ENCODE assay signal across 13 cellular contexts in the genomic region with DNA sequence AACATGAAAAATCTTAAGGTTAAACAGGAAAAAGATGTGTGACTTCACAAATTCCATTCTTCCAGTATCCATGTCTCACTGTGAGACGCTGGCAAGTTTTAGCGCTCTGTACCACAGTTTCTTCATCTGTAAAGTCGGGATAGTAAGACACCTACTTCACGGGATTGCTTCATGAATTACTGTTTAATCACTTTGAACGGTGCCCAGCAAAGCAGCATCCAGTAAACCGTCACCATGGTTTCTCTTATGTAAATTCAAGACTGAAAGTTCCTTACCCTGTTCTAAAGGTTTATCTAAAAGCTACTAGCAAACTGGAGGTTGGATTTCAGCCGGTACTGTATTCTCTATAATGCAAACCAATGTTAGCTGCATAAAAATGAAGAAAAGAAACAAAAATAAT. TPM values are rescaled to one million over a fixed set of nuclear protein-coding genes. Genes with fewer than 3 reads are reported as not detected.
DNase-seq lines count a peak whose midpoint lies in the region; ATAC-seq and TF ChIP-seq lines count a peak whose summit lies in the region.
"Had no signal": no experiment of that assay in that cellular context is flagged by ENCODE, and none has a peak within 500 bp of the region (broad histone marks: within the 10 kb centered on the region; RNA-seq: fewer than 3 reads in every experiment).

No MANE protein-coding gene starts in this region.

- no peak overlapping the region for H3K56ac ChIP-seq in H9 (ENCODE audit: insufficient read length, low read depth, low read length)

- intact Hi-C loops in thyroid gland (cut with DNase I), result no loop called here

- no peak for DNase-seq in activated T-cell treated with anti-CD3 and anti-CD28 coated beads, Interleukin-2, amount 50 U/mL, for 72 hours
- no peak for DNase-seq in activated T-cell treated with anti-CD3 and anti-CD28 coated beads, Interleukin-2, amount 50 U/mL, for 48 hours
- DNase-seq in GM12865 (ENCODE audit: low read depth), result peak; percentile 32
- no peak for DNase-seq in T-helper 2 cell treated with Interferon-gamma antibody and Interleukin-4, amounts not matched to agents 5 μg/mL and 100 μg/mL, for 36 hours (ENCODE audit: low spot score)
- DNase-seq in memory B cell (ENCODE audit: low spot score in 2 of 2), result no peak
- DNase-seq in H9, result no peak
- no peak for DNase-seq in thyroid gland
- DNase-seq: DMS 273 treated with DMSO at 0.1 percent for 48 hours; NCI-H1092; NCI-H226; NCI-H69; NK-92 treated with Interleukin-12 subunit alpha and Interleukin-12 subunit beta, amount 100 ng/mL, for 24 hours; PC-3 had no signal

- no peak overlapping the region for H3K18ac ChIP-seq in H9 (ENCODE audit: insufficient read length, low read depth, low read length)

- no peaks in the 10 kb centered on the region for H3K23me2 ChIP-seq in H9 (ENCODE audit: insufficient read length, low read depth, low read length, poor library complexity, severe bottlenecking)

- peaks cover 2% of the 10 kb centered on the region in 2 donors for H3K36me3 Mint-ChIP-seq in activated T-cell treated with anti-CD3 and anti-CD28 coated beads, Interleukin-2, amount 50 U/mL, for 72 hours (ENCODE audit: insufficient read depth in 2 of 2)
- peaks cover 13% of the 10 kb centered on the region for H3K36me3 Mint-ChIP-seq in T-helper 2 cell treated with Interferon-gamma antibody and Interleukin-4, amounts not matched to agents 5 μg/mL and 100 μg/mL, for 36 hours (ENCODE audit: low read depth)
- H3K36me3 Mint-ChIP-seq in memory B cell, result peaks cover 8% of the 10 kb centered on the region
- peaks cover 8 to 37% (median 26%) of the 10 kb centered on the region in 3 experiments for H3K36me3 Mint-ChIP-seq in H9 (ENCODE audit: insufficient read depth in 1 of 3, low read depth in 3 of 3)

- H3K9me3 ChIP-seq in H9 (ENCODE audit: control insufficient read depth, low read depth, low read length) (peaks cover 8% of the 10 kb centered on the region), thyroid gland (no peaks in the 10 kb centered on the region)

- H3K4me2 ChIP-seq in H9 (ENCODE audit: insufficient read depth, insufficient read length, low read length), result no peak overlapping the region

- no peaks in the 10 kb centered on the region; the same call in 1 of the 2 replicates for H3K4me1 ChIP-seq in H9 (ENCODE audit: insufficient read depth, low read length)
- peaks cover 0 to 4% of the 10 kb centered on the region in 2 donors for H3K4me1 ChIP-seq in thyroid gland

- no peak overlapping the region for H2BK15ac ChIP-seq in H9 (ENCODE audit: low read depth, low read length)

- H3K27ac Mint-ChIP-seq in activated T-cell treated with anti-CD3 and anti-CD28 coated beads, Interleukin-2, amount 50 U/mL, for 72 hours, result peak overlapping the region; percentile 75
- H3K27ac Mint-ChIP-seq in T-helper 2 cell treated with Interferon-gamma antibody and Interleukin-4, amounts not matched to agents 5 μg/mL and 100 μg/mL, for 36 hours, result peak overlapping the region; percentile 15
- H3K27ac Mint-ChIP-seq in memory B cell (no peak overlapping the region), H9 (no peak overlapping the region; a peak in 1 of 7 replicates)

- H3K9ac ChIP-seq in H9 (ENCODE audit: extremely low read depth, insufficient read length, low read length), result no peak overlapping the region

- H3K36me3 ChIP-seq in thyroid gland, result no peaks in the 10 kb centered on the region

- H2AFZ ChIP-seq in H9 (ENCODE audit: low read length), result no peak overlapping the region

- no peak overlapping the region for H3K14ac ChIP-seq in H9 (ENCODE audit: insufficient read depth, low read length)

- no CpG with 5 or more reads among the region's 7 CpGs for WGBS in H9 (ENCODE audit: extremely low coverage, insufficient read length, low lambda C conversion rate)
- WGBS in thyroid gland, 2 donors, result 92 to 94% methylated on average over 7 of the region's 7 CpGs

- H3K27me3 ChIP-seq in H9 (ENCODE audit: insufficient read depth, low read length) (no peaks in the 10 kb centered on the region), thyroid gland (no peaks in the 10 kb centered on the region)

- TF ChIP-seq CTCF in GM12865 (IDR thresholded peaks at IDR 0.05; ENCODE audit: insufficient read depth, low read depth, low read length, missing control alignments) (no peak), H9 (conservative IDR thresholded peaks at IDR 0.05) (no peak), thyroid gland (IDR thresholded peaks at IDR 0.05) (no peak)

- no peak overlapping the region for H4K5ac ChIP-seq in H9 (ENCODE audit: insufficient read length, low read depth, low read length)

- no peak overlapping the region for H2AK5ac ChIP-seq in H9 (ENCODE audit: insufficient read length, low read length)

- H3K4me3 ChIP-seq in GM12865 (ENCODE audit: low read depth, low read length) (no peak overlapping the region), thyroid gland (replicated peaks in 1 of 3) (no peak overlapping the region)

- H3K4me3 Mint-ChIP-seq in activated T-cell treated with anti-CD3 and anti-CD28 coated beads, Interleukin-2, amount 50 U/mL, for 72 hours, result peak overlapping the region; percentile 21 to 71
- H3K4me3 Mint-ChIP-seq in T-helper 2 cell treated with Interferon-gamma antibody and Interleukin-4, amounts not matched to agents 5 μg/mL and 100 μg/mL, for 36 hours, result no peak overlapping the region
- H3K4me3 Mint-ChIP-seq in memory B cell (peak overlapping the region; percentile 47), H9 (no peak overlapping the region)

- ATAC-seq in activated T-cell treated with anti-CD3 and anti-CD28 coated beads, Interleukin-2, amount 50 U/mL, for 72 hours (replicated peaks in 1 of 2), result peak in 1 of 2 donors; percentile 59
- peak; percentile 42 for ATAC-seq in memory B cell (ENCODE audit: low read depth)
- ATAC-seq: PC-3 had no signal

- no peak overlapping the region for H4K91ac ChIP-seq in H9 (ENCODE audit: insufficient read length, low read depth, low read length)

- no peak overlapping the region for H3K23ac ChIP-seq in H9 (ENCODE audit: insufficient read length, low read depth, low read length)

- H2BK12ac ChIP-seq in H9 (ENCODE audit: insufficient read length, low read depth, low read length), result no peak overlapping the region

- TF ChIP-seq POLR2A in thyroid gland (IDR thresholded peaks at IDR 0.05), result no peak

- no peak overlapping the region for H3K4ac ChIP-seq in H9 (ENCODE audit: low read depth, low read length)

- no peaks in the 10 kb centered on the region for H3K27me3 Mint-ChIP-seq in activated T-cell treated with anti-CD3 and anti-CD28 coated beads, Interleukin-2, amount 50 U/mL, for 72 hours (ENCODE audit: low read depth)
- no peaks in the 10 kb centered on the region for H3K27me3 Mint-ChIP-seq in T-helper 2 cell treated with Interferon-gamma antibody and Interleukin-4, amounts not matched to agents 5 μg/mL and 100 μg/mL, for 36 hours (ENCODE audit: low read depth)
- H3K27me3 Mint-ChIP-seq in memory B cell, result no peaks in the 10 kb centered on the region
- no peaks in the 10 kb centered on the region for H3K27me3 Mint-ChIP-seq in H9 (ENCODE audit: low read depth)

- H3K79me1 ChIP-seq in H9 (ENCODE audit: insufficient read depth, low read depth, low read length, poor library complexity, severe bottlenecking), result no peaks in the 10 kb centered on the region

- no peak overlapping the region for H2BK5ac ChIP-seq in H9 (ENCODE audit: insufficient read length, low read length)

- H3K27ac ChIP-seq in H9 (ENCODE audit: insufficient read length, low read depth, low read length), result no peak overlapping the region
- no peak overlapping the region for H3K27ac ChIP-seq in thyroid gland

- no peaks in the 10 kb centered on the region for H3K79me2 ChIP-seq in H9 (ENCODE audit: insufficient read depth, low read length)

- H3T11ph ChIP-seq in H9 (ENCODE audit: low read length), result no peak overlapping the region

- H2BK120ac ChIP-seq in H9 (ENCODE audit: low read depth, low read length, poor library complexity, severe bottlenecking), result no peak overlapping the region

- H3K9me3 Mint-ChIP-seq in activated T-cell treated with anti-CD3 and anti-CD28 coated beads, Interleukin-2, amount 50 U/mL, for 72 hours, result no peaks in the 10 kb centered on the region
- H3K9me3 Mint-ChIP-seq in T-helper 2 cell treated with Interferon-gamma antibody and Interleukin-4, amounts not matched to agents 5 μg/mL and 100 μg/mL, for 36 hours, result peaks cover 11% of the 10 kb centered on the region
- peaks cover 2% of the 10 kb centered on the region for H3K9me3 Mint-ChIP-seq in memory B cell
- H3K9me3 Mint-ChIP-seq in H9, result peaks cover 5 to 13% of the 10 kb centered on the region in 2 experiments

- H2BK20ac ChIP-seq in H9 (ENCODE audit: low read depth, low read length, poor library complexity, severe bottlenecking), result no peak overlapping the region

- H3K4me1 Mint-ChIP-seq in activated T-cell treated with anti-CD3 and anti-CD28 coated beads, Interleukin-2, amount 50 U/mL, for 72 hours (ENCODE audit: low read depth), result peaks cover 16% of the 10 kb centered on the region
- peaks cover 11% of the 10 kb centered on the region for H3K4me1 Mint-ChIP-seq in T-helper 2 cell treated with Interferon-gamma antibody and Interleukin-4, amounts not matched to agents 5 μg/mL and 100 μg/mL, for 36 hours (ENCODE audit: low read depth)
- peaks cover 12% of the 10 kb centered on the region for H3K4me1 Mint-ChIP-seq in memory B cell
- peaks cover 11 to 16% of the 10 kb centered on the region in 2 experiments for H3K4me1 Mint-ChIP-seq in H9

- no peak overlapping the region for H4K8ac ChIP-seq in H9 (replicated peaks; ENCODE audit: insufficient read length, low read depth, low read length)

- no peaks in the 10 kb centered on the region for H4K20me1 ChIP-seq in H9 (ENCODE audit: control insufficient read depth, insufficient read depth, insufficient read length)

RNA-seq across cellular contexts. Expression of a gene that starts 53.5 kb away (rescaled TPM):
- 10 to 100 TPM; 17.9 to 25.5 TPM for total RNA-seq in activated T-cell treated with anti-CD3 and anti-CD28 coated beads, Interleukin-2, amount 50 U/mL, for 72 hours
- total RNA-seq in H9 (2021), result 11.0 and 11.2 TPM in 2 replicates
- total RNA-seq in thyroid gland, result 10 to 100 TPM in 1 of 4 donors, 1 to 10 TPM in 3; 8.0 to 25.7 (median 9.5) TPM

Comparison
In these comparisons a context has a peak if more than half of its experiments do, and no peak if none do; other contexts are left out.
1. H3K27ac Mint-ChIP-seq: peak in activated T-cell treated with anti-CD3 and anti-CD28 coated beads, Interleukin-2, amount 50 U/mL, for 72 hours (single experiment) and T-helper 2 cell treated with Interferon-gamma antibody and Interleukin-4, amounts not matched to agents 5 μg/mL and 100 μg/mL, for 36 hours (single experiment); none in memory B cell (single experiment) and H9 (0 of 3).
2. H3K4me3 Mint-ChIP-seq: peak in activated T-cell treated with anti-CD3 and anti-CD28 coated beads, Interleukin-2, amount 50 U/mL, for 72 hours (2 of 2) and memory B cell (single experiment); none in T-helper 2 cell treated with Interferon-gamma antibody and Interleukin-4, amounts not matched to agents 5 μg/mL and 100 μg/mL, for 36 hours (single experiment) and H9 (0 of 2).